1 cellular context compared by ENCODE assay signal in genomic region chr2:149857344-149857743, GRCh38.
TF ChIP-seq lines count a peak whose summit lies in the region.

No MANE protein-coding gene starts in this region.

TF ChIP-seq in IMR-90, 13 proteins besides CTCF, POLR2A, EP300 and RAD21:
- no peak for TF ChIP-seq RCOR1 (IDR thresholded peaks at IDR 0.05; ENCODE audit: insufficient replicate concordance, low read length)
- 0 out of 2 replicates have a peak, but pooled peaks have one; percentile 19 for TF ChIP-seq FOS (IDR thresholded peaks at IDR 0.05; ENCODE audit: low read depth, low read length)
- TF ChIP-seq MAZ (IDR thresholded peaks at IDR 0.05; ENCODE audit: borderline replicate concordance, low read depth, low read length) = no peak
- no peak for TF ChIP-seq SMC3 (IDR thresholded peaks at IDR 0.05; ENCODE audit: low read depth, low read length)
- TF ChIP-seq NFE2L2 (IDR thresholded peaks at IDR 0.05; ENCODE audit: low read depth, low read length) = peak; percentile 88
